Comparison of ENCODE assay signal across 11 cellular contexts in the genomic region with DNA sequence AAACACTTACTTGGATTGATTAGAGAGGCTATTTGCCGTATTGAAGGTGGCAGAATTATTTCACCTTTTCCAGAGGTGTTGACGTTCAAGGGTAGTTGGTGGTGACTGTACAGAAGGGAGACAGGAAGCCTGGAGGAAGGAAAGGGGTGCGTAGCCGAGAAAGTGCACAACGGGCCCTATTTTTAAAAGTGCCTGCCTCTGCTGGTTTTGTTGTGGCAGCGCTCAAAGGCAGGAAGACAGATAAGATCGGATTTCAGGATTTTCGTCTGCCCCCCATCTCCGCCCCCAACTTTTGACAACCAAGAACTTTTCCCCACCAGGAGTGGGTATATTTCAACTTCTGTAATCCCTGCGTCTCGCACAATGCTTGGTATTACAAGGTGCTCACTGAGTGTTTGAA. TPM values are rescaled to one million over a fixed set of nuclear protein-coding genes. Genes with fewer than 3 reads are reported as not detected.
DNase-seq lines count a peak whose midpoint lies in the region; ATAC-seq and TF ChIP-seq lines count a peak whose summit lies in the region.
"Had no signal": no experiment of that assay in that cellular context is flagged by ENCODE, and none has a peak within 500 bp of the region (broad histone marks: within the 10 kb centered on the region; RNA-seq: fewer than 3 reads in every experiment).

No MANE protein-coding gene starts in this region.

- no peaks in the 10 kb centered on the region for H3K36me3 ChIP-seq in vagina

- H3K4me1 ChIP-seq in vagina = peaks cover 98% of the 10 kb centered on the region

- H3K9me3 Mint-ChIP-seq in activated CD4-positive, alpha-beta T cell treated with anti-CD3 and anti-CD28 coated beads, Interleukin-2, amount 10 ng/mL, durations not matched to agents 24 days and 14 days = no peaks in the 10 kb centered on the region

- H3K27ac ChIP-seq in vagina = peak overlapping the region; percentile 90

- no peak for TF ChIP-seq CTCF in vagina (IDR thresholded peaks at IDR 0.05)

- H3K4me3 Mint-ChIP-seq in activated CD4-positive, alpha-beta T cell treated with anti-CD3 and anti-CD28 coated beads, Interleukin-2, amount 10 ng/mL, durations not matched to agents 24 days and 14 days = no peak overlapping the region

- peak in 4 of 6 experiments; percentile 9 to 42 (median 34) for DNase-seq in stimulated activated naive CD4-positive, alpha-beta T cell (lab: John Stamatoyannopoulos, UW)
- no peak for DNase-seq in stimulated activated naive CD4-positive, alpha-beta T cell treated with Interleukin-2 at 50 U/mL for 16 hours (lab: John Stamatoyannopoulos, UW)
- DNase-seq in activated CD4-positive, alpha-beta T cell treated with anti-CD3 and anti-CD28 coated beads, Interleukin-2, amount 10 ng/mL, durations not matched to agents 24 days and 14 days = peak; percentile 82
- DNase-seq in lung microvascular endothelial cell (ENCODE audit: low read depth in 2 of 2) = peak; percentile 54 to 78
- DNase-seq in vagina (ENCODE audit: extremely low spot score in 2 of 2) = no peak
- no peak for DNase-seq in kidney tubule cell (ENCODE audit: low spot score)
- DNase-seq in epidermal melanocyte (ENCODE audit: insufficient read length, low spot score) = no peak
- DNase-seq: activated effector memory CD4-positive, alpha-beta T cell treated with anti-CD3 and anti-CD28 coated beads, Interleukin-2, amount 50 U/mL, for 16 hours; COR-L47; NCI-H1105 treated with DMSO at 0.1 percent for 48 hours had no signal

- H3K4me3 ChIP-seq in vagina = no peak overlapping the region

- H3K27ac Mint-ChIP-seq in activated CD4-positive, alpha-beta T cell treated with anti-CD3 and anti-CD28 coated beads, Interleukin-2, amount 10 ng/mL, durations not matched to agents 24 days and 14 days = no peak overlapping the region

- ATAC-seq in GM21515 (IDR thresholded peaks at IDR 0.05; ENCODE audit: unreplicated experiment) = no peak

- peaks cover 61% of the 10 kb centered on the region for H3K4me1 Mint-ChIP-seq in activated CD4-positive, alpha-beta T cell treated with anti-CD3 and anti-CD28 coated beads, Interleukin-2, amount 10 ng/mL, durations not matched to agents 24 days and 14 days

- H3K27me3 Mint-ChIP-seq in activated CD4-positive, alpha-beta T cell treated with anti-CD3 and anti-CD28 coated beads, Interleukin-2, amount 10 ng/mL, durations not matched to agents 24 days and 14 days = no peaks in the 10 kb centered on the region

- no peaks in the 10 kb centered on the region for H3K27me3 ChIP-seq in vagina

- TF ChIP-seq POLR2A in vagina (IDR thresholded peaks at IDR 0.05) = no peak

- no peaks in the 10 kb centered on the region for H3K9me3 ChIP-seq in vagina

- peaks cover 41% of the 10 kb centered on the region for H3K36me3 Mint-ChIP-seq in activated CD4-positive, alpha-beta T cell treated with anti-CD3 and anti-CD28 coated beads, Interleukin-2, amount 10 ng/mL, durations not matched to agents 24 days and 14 days (ENCODE audit: low read depth)

- intact Hi-C loops in activated CD4-positive, alpha-beta T cell treated with anti-CD3 and anti-CD28 coated beads, Interleukin-2, amount 10 ng/mL, durations not matched to agents 24 days and 14 days (cut with micrococcal nuclease) = loop anchor here (1.0 to 2.0 kb wide), 2 partner anchors 7 to 71 kb away; no protein-coding TSS in a partner anchor
- intact Hi-C loops in vagina (cut with DNase I) = no loop called here

RNA-seq across cellular contexts. Expression of a gene that starts 38.5 kb away (rescaled TPM):
- total RNA-seq in activated CD4-positive, alpha-beta T cell treated with anti-CD3 and anti-CD28 coated beads, Interleukin-2, amount 10 ng/mL, durations not matched to agents 24 days and 14 days = 59.9 and 61.6 TPM in 2 replicates
- total RNA-seq in lung microvascular endothelial cell (5.4 and 12.0 TPM in 2 replicates), vagina (53.5 TPM)

Comparison
In these comparisons a context has a peak if more than half of its experiments do, and no peak if none do; other contexts are left out.
1. DNase-seq: peak in stimulated activated naive CD4-positive, alpha-beta T cell (4 of 6), activated CD4-positive, alpha-beta T cell treated with anti-CD3 and anti-CD28 coated beads, Interleukin-2, amount 10 ng/mL, durations not matched to agents 24 days and 14 days (single experiment) and lung microvascular endothelial cell (2 of 2); none in stimulated activated naive CD4-positive, alpha-beta T cell treated with Interleukin-2 at 50 U/mL for 16 hours (single experiment), vagina (0 of 2), kidney tubule cell (single experiment) and epidermal melanocyte (single experiment).